21 cellular contexts compared by ENCODE assay signal in genomic region chr14:65997350-65997749, GRCh38.
"Had no signal": no experiment of that assay in that cellular context is flagged by ENCODE, and none has a peak within 500 bp of the region (broad histone marks: within the 10 kb centered on the region; RNA-seq: fewer than 3 reads in every experiment).

No MANE protein-coding gene starts in this region.

- FAIRE-seq: RCC 7860 had no signal

- H3K4me3 ChIP-seq: MG63, SJSA1, SK-N-MC had no signal

- DNase-seq: KBM-7, MG63, MV-4-11, NCI-H1048, NCI-H1436, NCI-H187, NCI-H2029, NCI-H2081 treated with DMSO at 0.1 percent for 48 hours, NCI-H2171, NCI-H226, NCI-H446, NCI-H510A, NCI-H524 treated with DMSO at 0.1 percent for 48 hours, NCI-H69, NCI-H774, Right ventricle myocardium superior, RPMI8226, SIG-M5 had no signal

- H3K27me3 ChIP-seq: MG63, SJSA1 had no signal

- H3K36me3 ChIP-seq: MG63, SJSA1 had no signal
